In the genomic region with DNA sequence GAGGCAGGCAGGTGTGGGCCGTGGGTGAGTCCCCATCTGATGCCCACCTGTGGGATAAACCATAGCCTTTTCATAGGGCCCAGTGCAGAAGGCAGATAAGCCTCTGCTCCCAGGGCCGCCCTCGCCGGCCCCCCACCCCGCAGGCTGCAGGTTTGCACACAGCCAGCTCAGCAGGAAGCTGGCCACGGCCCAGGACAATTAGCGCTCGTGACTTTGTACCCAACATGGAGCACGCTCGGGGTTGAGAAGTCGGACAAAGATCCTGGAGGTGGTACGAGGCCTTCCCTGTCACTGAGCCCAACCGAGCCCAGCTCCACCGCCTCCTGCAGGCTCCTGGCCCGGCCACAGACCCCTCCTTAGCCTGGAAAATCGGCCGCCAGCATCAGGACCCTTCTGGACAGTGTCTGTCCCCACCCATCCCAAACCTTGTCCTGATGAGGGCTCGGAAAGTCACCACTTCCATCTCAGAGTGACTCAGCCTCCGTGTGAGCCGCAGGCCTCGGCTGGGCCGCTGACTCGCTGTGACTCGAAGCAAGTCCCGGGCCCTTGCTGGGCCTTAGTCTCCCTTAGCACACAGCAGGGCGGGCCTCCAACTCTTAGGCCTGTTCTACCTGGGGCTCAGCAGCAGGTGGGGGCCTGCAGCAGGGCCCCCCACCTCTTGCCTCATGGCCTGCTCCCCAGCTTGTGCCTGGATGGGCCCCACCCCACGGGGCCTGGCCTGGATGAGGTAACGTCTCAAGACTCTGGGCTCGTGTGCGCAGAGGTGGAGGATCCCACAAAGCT, we compare ENCODE assay signal across 8 cellular contexts. TPM values are rescaled to one million over a fixed set of nuclear protein-coding genes. Genes with fewer than 3 reads are reported as not detected.
DNase-seq lines count a peak whose midpoint lies in the region; ATAC-seq and TF ChIP-seq lines count a peak whose summit lies in the region.

No MANE protein-coding gene starts in this region.

- no peaks in the 10 kb centered on the region for H3K9me3 Mint-ChIP-seq in CD8-positive, alpha-beta T cell

- H3K4me1 ChIP-seq in mucosa of descending colon (ENCODE audit: low read depth): peaks cover 39% of the 10 kb centered on the region
- peaks cover 4% of the 10 kb centered on the region for H3K4me1 ChIP-seq in CD8-positive, alpha-beta T cell (ENCODE audit: insufficient read depth, low read length)

- no peaks in the 10 kb centered on the region for H3K27me3 ChIP-seq in CD8-positive, alpha-beta T cell (ENCODE audit: insufficient read depth, low read length)

- in situ Hi-C loops in astrocyte of the cerebellum (cut with HindIII; ENCODE audit: low sequenced_read_pairs): no loop called here

- TF ChIP-seq CTCF in AG10803 (conservative IDR thresholded peaks at IDR 0.05; ENCODE audit: low read length): no peak
- TF ChIP-seq CTCF in astrocyte of the cerebellum (IDR thresholded peaks at IDR 0.05; ENCODE audit: low read depth, low read length, missing control alignments): no peak
- TF ChIP-seq CTCF in mucosa of descending colon (IDR thresholded peaks at IDR 0.05): no peak
- no peak for TF ChIP-seq CTCF in CD8-positive, alpha-beta T cell (IDR thresholded peaks at IDR 0.05)

- no peak overlapping the region for H3K27ac Mint-ChIP-seq in CD8-positive, alpha-beta T cell

- H3K9me3 ChIP-seq in mucosa of descending colon: no peaks in the 10 kb centered on the region
- H3K9me3 ChIP-seq in CD8-positive, alpha-beta T cell (ENCODE audit: low read length): no peaks in the 10 kb centered on the region

- H3K27me3 Mint-ChIP-seq in CD8-positive, alpha-beta T cell (ENCODE audit: low read depth): no peaks in the 10 kb centered on the region

- peaks cover 4% of the 10 kb centered on the region for H3K4me1 Mint-ChIP-seq in CD8-positive, alpha-beta T cell (ENCODE audit: low read depth)

- POLR2A ChIA-PET in CD8-positive, alpha-beta T cell (lab: Charles Lee): interaction anchor here (1.3 kb wide), 1 partner anchor 23 kb away, joined by 4 read pairs; a partner anchor contains a TSS

- CTCF ChIA-PET in CD8-positive, alpha-beta T cell (lab: Charles Lee): no interaction called here

- no peak overlapping the region for H3K4me3 ChIP-seq in AG10803 (ENCODE audit: low read length)
- H3K4me3 ChIP-seq in astrocyte of the cerebellum (ENCODE audit: low read depth, low read length): no peak overlapping the region
- H3K4me3 ChIP-seq in mucosa of descending colon: no peak overlapping the region
- H3K4me3 ChIP-seq in CD8-positive, alpha-beta T cell (ENCODE audit: low read depth, low read length): no peak overlapping the region

- H3K36me3 Mint-ChIP-seq in CD8-positive, alpha-beta T cell: peaks cover 38% of the 10 kb centered on the region

- peak; percentile 88 for ATAC-seq in mucosa of descending colon
- no peak for ATAC-seq in CD8-positive, alpha-beta T cell

- H3K36me3 ChIP-seq in mucosa of descending colon (ENCODE audit: low read depth): no peaks in the 10 kb centered on the region
- H3K36me3 ChIP-seq in CD8-positive, alpha-beta T cell (ENCODE audit: insufficient read depth, low read length): no peaks in the 10 kb centered on the region

- no peak overlapping the region for H3K4me3 Mint-ChIP-seq in CD8-positive, alpha-beta T cell

- intact Hi-C loops in mucosa of descending colon (cut with DNase I, micrococcal nuclease): no loop called here
- intact Hi-C loops in CD8-positive, alpha-beta T cell (cut with DNase I, micrococcal nuclease): no loop called here

- peak; percentile 73 for DNase-seq in AG10803 (ENCODE audit: low read depth)
- peak; percentile 48 for DNase-seq in HS-27A (ENCODE audit: low read depth)
- DNase-seq in astrocyte of the cerebellum (ENCODE audit: low read depth): peak; percentile 19
- DNase-seq in mucosa of descending colon: peak; percentile 93 to 97 (median 95)
- DNase-seq in NOMO-1 treated with DMSO at 0.1 percent for 48 hours (lab: John Stamatoyannopoulos, UW; ENCODE audit: unreplicated experiment): no peak
- DNase-seq in CD8-positive, alpha-beta T cell: no peak
- no peak for DNase-seq in NCI-H82 (lab: John Stamatoyannopoulos, UW)
- DNase-seq in putamen (ENCODE audit: low spot score): no peak

- H3K27ac ChIP-seq in CD8-positive, alpha-beta T cell (ENCODE audit: low read depth, low read length): no peak overlapping the region

RNA-seq across cellular contexts. Expression of a gene that starts 22.7 kb away (rescaled TPM):
- 10 to 100 TPM; 18.9 to 40.4 (median 29.1) TPM for total RNA-seq in mucosa of descending colon
- total RNA-seq in CD8-positive, alpha-beta T cell: 1 to 10 TPM; 3.5 to 4.1 TPM

RNA-seq across cellular contexts. Expression of a gene that starts 29.9 kb away (rescaled TPM):
- total RNA-seq in mucosa of descending colon: under 1 TPM in 1 of 3 donors, not detected in 2; 0.12 TPM
- total RNA-seq in CD8-positive, alpha-beta T cell: not detected

Comparison
In these comparisons a context has a peak if more than half of its experiments do, and no peak if none do; other contexts are left out.
1. DNase-seq: peak in AG10803 (single experiment), HS-27A (single experiment), astrocyte of the cerebellum (single experiment) and mucosa of descending colon (3 of 3); none in NOMO-1 treated with DMSO at 0.1 percent for 48 hours (single experiment), CD8-positive, alpha-beta T cell (0 of 7), NCI-H82 (single experiment) and putamen (single experiment).